8 cellular contexts compared by ENCODE assay signal in genomic region chr4:77076889-77077635, GRCh38. TPM values are rescaled to one million over a fixed set of nuclear protein-coding genes. Genes with fewer than 3 reads are reported as not detected.
A peak's percentile ranks its signal among the peaks of the same experiment; 100 is the strongest.
DNase-seq lines count a peak whose midpoint lies in the region; ATAC-seq and TF ChIP-seq lines count a peak whose summit lies in the region.

No MANE protein-coding gene starts in this region.

- H3K27me3 ChIP-seq in HUES48 (ENCODE audit: control insufficient read depth, insufficient read depth, low read length) (no peaks in the 10 kb centered on the region), body of pancreas (no peaks in the 10 kb centered on the region), muscle layer of colon (ENCODE audit: control insufficient read depth in 1 of 2, insufficient read depth in 2 of 2, low read length in 2 of 2) (no peaks in the 10 kb centered on the region)

- no peak for DNase-seq in body of pancreas
- DNase-seq in effector memory CD8-positive, alpha-beta T cell, result no peak
- DNase-seq in NCI-H146 (lab: John Stamatoyannopoulos, UW), result no peak
- no peak for DNase-seq in NCI-H748 (lab: John Stamatoyannopoulos, UW; ENCODE audit: unreplicated experiment)

- H3K4me3 Mint-ChIP-seq in effector memory CD8-positive, alpha-beta T cell, result no peak overlapping the region

- intact Hi-C loops in body of pancreas (cut with DNase I), result no loop called here

- H3K9me3 Mint-ChIP-seq in effector memory CD8-positive, alpha-beta T cell, result no peaks in the 10 kb centered on the region

- ATAC-seq in body of pancreas, result no peak
- no peak for ATAC-seq in effector memory CD8-positive, alpha-beta T cell (replicated peaks)
- ATAC-seq in GM21786 (IDR thresholded peaks at IDR 0.05; ENCODE audit: unreplicated experiment), result no peak

- H3K4me1 ChIP-seq in HUES48 (ENCODE audit: control insufficient read depth, insufficient read depth, low read length) (peaks cover 14% of the 10 kb centered on the region), body of pancreas (peaks cover 31% of the 10 kb centered on the region), muscle layer of colon (ENCODE audit: insufficient read depth, low read length) (peaks cover 20% of the 10 kb centered on the region)

- 61 to 75% methylated on average over 10 of the region's 10 CpGs for WGBS in body of pancreas, 2 donors

- H3K9me3 ChIP-seq in HUES48 (ENCODE audit: control insufficient read depth, insufficient read depth, low read length) (no peaks in the 10 kb centered on the region), body of pancreas (no peaks in the 10 kb centered on the region), muscle layer of colon (ENCODE audit: low read length) (no peaks in the 10 kb centered on the region)

- no peak overlapping the region for H3K27ac Mint-ChIP-seq in effector memory CD8-positive, alpha-beta T cell

- H3K27ac ChIP-seq in 22Rv1 (peak overlapping the region; percentile 94), HUES48 (ENCODE audit: low read depth, low read length) (peak overlapping the region; percentile 100), body of pancreas (peak overlapping the region in 3 of 4 donors; percentile 96 to 100 (median 98)), muscle layer of colon (ENCODE audit: low read depth, low read length) (peak overlapping the region; percentile 96)

- H3K9ac ChIP-seq in HUES48 (ENCODE audit: low read depth, low read length) (0 out of 2 replicates have a peak overlapping the region, but pooled peaks have one; percentile 99), muscle layer of colon (ENCODE audit: low read length) (no peak overlapping the region)

- no peak for TF ChIP-seq CTCF in 22Rv1 (IDR thresholded peaks at IDR 0.05)
- no peak for TF ChIP-seq CTCF in body of pancreas (IDR thresholded peaks at IDR 0.05)

- no peaks in the 10 kb centered on the region for H3K27me3 Mint-ChIP-seq in effector memory CD8-positive, alpha-beta T cell

- H3K4me3 ChIP-seq in HUES48 (ENCODE audit: low read depth, low read length), result peak overlapping the region; percentile 96
- no peak overlapping the region for H3K4me3 ChIP-seq in body of pancreas
- peak overlapping the region; percentile 56 to 93 for H3K4me3 ChIP-seq in muscle layer of colon (ENCODE audit: low read depth in 1 of 2, low read length in 2 of 2)

- peaks cover 15 to 16% of the 10 kb centered on the region in 2 donors for H3K4me1 Mint-ChIP-seq in effector memory CD8-positive, alpha-beta T cell (ENCODE audit: low read depth in 2 of 2)

- TF ChIP-seq POLR2A in body of pancreas (IDR thresholded peaks at IDR 0.05), result no peak

- peaks cover 14% of the 10 kb centered on the region for H3K36me3 Mint-ChIP-seq in effector memory CD8-positive, alpha-beta T cell (ENCODE audit: insufficient read depth)

- H3K36me3 ChIP-seq in HUES48 (ENCODE audit: control insufficient read depth, insufficient read depth, low read length) (no peaks in the 10 kb centered on the region), body of pancreas (replicated peaks in 1 of 2; ENCODE audit: insufficient read depth in 1 of 2, low read depth in 2 of 2) (no peaks in the 10 kb centered on the region), muscle layer of colon (ENCODE audit: insufficient read depth, low read length) (no peaks in the 10 kb centered on the region)

RNA-seq across cellular contexts. Expression of gene CCNI, which starts 1.3 kb away (rescaled TPM):
- total RNA-seq in body of pancreas, result 100 to 1,000 TPM in 1 of 2 donors, 10 to 100 TPM in 1; 92.6 to 185 TPM

Comparison
In these comparisons a context has a peak if more than half of its experiments do, and no peak if none do; other contexts are left out.
1. H3K4me3 ChIP-seq: peak in HUES48 (single experiment) and muscle layer of colon (2 of 2); none in body of pancreas (0 of 2).
2. Peak in every context shown above with its lines, with median percentiles within 50 percentile points of each other: H3K27ac ChIP-seq.